Comparison of ENCODE assay signal across 30 cellular contexts in genomic region chr3:110612045-110612444, GRCh38.
"Had no signal": no experiment of that assay in that cellular context is flagged by ENCODE, and none has a peak within 500 bp of the region (broad histone marks: within the 10 kb centered on the region; RNA-seq: fewer than 3 reads in every experiment).

No MANE protein-coding gene starts in this region.

- H3K27me3 ChIP-seq: adrenal gland, body of pancreas, esophagus squamous epithelium, gastroesophageal sphincter, heart right ventricle had no signal

- H3K27ac ChIP-seq: adrenal gland, body of pancreas, epithelial cell of prostate, esophagus squamous epithelium, gastroesophageal sphincter, heart right ventricle had no signal

- H3K9me3 ChIP-seq: adrenal gland, body of pancreas, esophagus squamous epithelium, gastroesophageal sphincter, heart right ventricle had no signal

- H3K4me3 ChIP-seq: adrenal gland, body of pancreas, esophagus squamous epithelium, gastroesophageal sphincter, heart right ventricle had no signal

- H3K36me3 ChIP-seq: adrenal gland, esophagus squamous epithelium, gastroesophageal sphincter, heart right ventricle had no signal

- DNase-seq: activated CD4-positive, alpha-beta memory T cell treated with anti-CD3 and anti-CD28 coated beads for 36 hours; activated CD4-positive, alpha-beta T cell treated with anti-CD3 and anti-CD28 coated beads for 36 hours; activated CD4-positive, alpha-beta T cell treated with anti-CD3 and anti-CD28 coated beads, Interleukin-2, amount 10 ng/mL, durations not matched to agents 24 days and 14 days; activated CD4-positive, CD25-positive, alpha-beta regulatory T cell; activated CD4-positive, CD25-positive, alpha-beta regulatory T cell treated with anti-CD3 and anti-CD28 coated beads, Interleukin-2, amount 50 U/mL, for 72 hours; activated CD8-positive, alpha-beta memory T cell treated with anti-CD3 and anti-CD28 coated beads, Interleukin-2, amount 10 ng/mL, durations not matched to agents 7 days and 5 days; activated CD8-positive, alpha-beta memory T cell treated with anti-CD3 and anti-CD28 coated beads, Interleukin-2, amount 50 U/mL, for 4 hours; activated CD8-positive, alpha-beta T cell treated with anti-CD3 and anti-CD28 coated beads, Interleukin-2, amount 10 ng/mL, durations not matched to agents 7 days and 5 days; activated effector memory CD4-positive, alpha-beta T cell treated with anti-CD3 and anti-CD28 coated beads, Interleukin-2, amount 50 U/mL, for 16 hours; activated naive CD4-positive, alpha-beta T cell treated with anti-CD3 and anti-CD28 coated beads for 36 hours; activated naive CD8-positive, alpha-beta T cell treated with anti-CD3 and anti-CD28 coated beads for 36 hours; activated naive CD8-positive, alpha-beta T cell treated with anti-CD3 and anti-CD28 coated beads, Interleukin-2, amount 50 U/mL, for 24 hours; activated T-cell treated with anti-CD3 and anti-CD28 coated beads, Interleukin-2, amount 50 U/mL, for 1 hour; activated T-cell treated with anti-CD3 and anti-CD28 coated beads, Interleukin-2, amount 50 U/mL, for 48 hours; adrenal gland; amygdala; aorta; body of pancreas; caudate nucleus; cortex of kidney; dermis blood vessel endothelial cell; effector CD4-positive, alpha-beta T cell; effector memory CD8-positive, alpha-beta T cell; esophagus squamous epithelium; foreskin melanocyte; heart right ventricle; T-helper 17 cell; T1000 had no signal

- H3K4me1 ChIP-seq: adrenal gland, body of pancreas, esophagus squamous epithelium, gastroesophageal sphincter, heart right ventricle had no signal
